In genomic region chr17:27612160-27612767, GRCh38 we compare ENCODE assay signal across 29 cellular contexts. TPM values are rescaled to one million over a fixed set of nuclear protein-coding genes. Genes with fewer than 3 reads are reported as not detected.
A peak's percentile ranks its signal among the peaks of the same experiment; 100 is the strongest.
DNase-seq lines count a peak whose midpoint lies in the region; ATAC-seq, FAIRE-seq and TF ChIP-seq lines count a peak whose summit lies in the region.
"Had no signal": no experiment of that assay in that cellular context is flagged by ENCODE, and none has a peak within 500 bp of the region (broad histone marks: within the 10 kb centered on the region; RNA-seq: fewer than 3 reads in every experiment).

No MANE protein-coding gene starts in this region.

- no peaks in the 10 kb centered on the region for H3K9me3 ChIP-seq in heart left ventricle
- H3K9me3 ChIP-seq: Caco-2, upper lobe of right lung had no signal

- peaks cover 0 to 10% (median 0%) of the 10 kb centered on the region in 12 donors for H3K4me1 ChIP-seq in heart left ventricle
- H3K4me1 ChIP-seq: Caco-2, foreskin keratinocyte, upper lobe of right lung had no signal

- H3K27me3 Mint-ChIP-seq in activated CD8-positive, alpha-beta memory T cell treated with anti-CD3 and anti-CD28 coated beads, Interleukin-2, amount 10 ng/mL, durations not matched to agents 7 days and 5 days = no peaks in the 10 kb centered on the region
- no peaks in the 10 kb centered on the region for H3K27me3 Mint-ChIP-seq in activated T-helper 17 cell treated with anti-CD3 and anti-CD28 coated beads, Interleukin-2, amount 50 U/mL, for 72 hours
- H3K27me3 Mint-ChIP-seq: activated B cell treated with CpG ODN at 0.5 μM for 24 hours; activated naive CD8-positive, alpha-beta T cell treated with anti-CD3 and anti-CD28 coated beads, Interleukin-2, amount 10 ng/mL, durations not matched to agents 7 days and 5 days; naive thymus-derived CD8-positive, alpha-beta T cell had no signal

- peak overlapping the region; percentile 29 for H3K27ac Mint-ChIP-seq in activated CD8-positive, alpha-beta memory T cell treated with anti-CD3 and anti-CD28 coated beads, Interleukin-2, amount 10 ng/mL, durations not matched to agents 7 days and 5 days
- peak overlapping the region; percentile 55 for H3K27ac Mint-ChIP-seq in activated T-helper 17 cell treated with anti-CD3 and anti-CD28 coated beads, Interleukin-2, amount 50 U/mL, for 72 hours
- H3K27ac Mint-ChIP-seq: activated B cell treated with CpG ODN at 0.5 μM for 24 hours; naive thymus-derived CD8-positive, alpha-beta T cell had no signal

- no peak for TF ChIP-seq POLR2A in heart left ventricle (IDR thresholded peaks at IDR 0.05)

- H3K4me1 Mint-ChIP-seq in activated CD8-positive, alpha-beta memory T cell treated with anti-CD3 and anti-CD28 coated beads, Interleukin-2, amount 10 ng/mL, durations not matched to agents 7 days and 5 days = peaks cover 36% of the 10 kb centered on the region
- peaks cover 30% of the 10 kb centered on the region for H3K4me1 Mint-ChIP-seq in activated T-helper 17 cell treated with anti-CD3 and anti-CD28 coated beads, Interleukin-2, amount 50 U/mL, for 72 hours
- H3K4me1 Mint-ChIP-seq: activated B cell treated with CpG ODN at 0.5 μM for 24 hours, immature natural killer cell had no signal

- WGBS in heart left ventricle, 4 donors = 86 to 92% (median 88%) methylated on average over 3 of the region's 3 CpGs

- ATAC-seq in activated CD8-positive, alpha-beta memory T cell treated with anti-CD3 and anti-CD28 coated beads, Interleukin-2, amount 10 ng/mL, durations not matched to agents 7 days and 5 days = no peak
- peak; percentile 57 for ATAC-seq in activated T-helper 17 cell treated with anti-CD3 and anti-CD28 coated beads, Interleukin-2, amount 50 U/mL, for 72 hours (replicated peaks)
- ATAC-seq in heart left ventricle = no peak
- ATAC-seq: foreskin keratinocyte; left ventricle myocardium superior; naive thymus-derived CD8-positive, alpha-beta T cell; upper lobe of right lung had no signal

- H3K9me3 Mint-ChIP-seq in activated CD8-positive, alpha-beta memory T cell treated with anti-CD3 and anti-CD28 coated beads, Interleukin-2, amount 10 ng/mL, durations not matched to agents 7 days and 5 days (ENCODE audit: low read depth) = no peaks in the 10 kb centered on the region
- H3K9me3 Mint-ChIP-seq in activated T-helper 17 cell treated with anti-CD3 and anti-CD28 coated beads, Interleukin-2, amount 50 U/mL, for 72 hours = no peaks in the 10 kb centered on the region
- H3K9me3 Mint-ChIP-seq: activated B cell treated with CpG ODN at 0.5 μM for 24 hours; activated naive CD8-positive, alpha-beta T cell treated with anti-CD3 and anti-CD28 coated beads, Interleukin-2, amount 10 ng/mL, durations not matched to agents 7 days and 5 days; immature natural killer cell; naive thymus-derived CD8-positive, alpha-beta T cell had no signal

- intact Hi-C loops in heart left ventricle (cut with DNase I) = loop anchor here in 2 of 10 donors (5.0 kb wide), 2 partner anchors 140 to 145 kb away; no protein-coding TSS in a partner anchor

- peaks cover 40% of the 10 kb centered on the region for H3K36me3 Mint-ChIP-seq in activated CD8-positive, alpha-beta memory T cell treated with anti-CD3 and anti-CD28 coated beads, Interleukin-2, amount 10 ng/mL, durations not matched to agents 7 days and 5 days
- H3K36me3 Mint-ChIP-seq in activated T-helper 17 cell treated with anti-CD3 and anti-CD28 coated beads, Interleukin-2, amount 50 U/mL, for 72 hours (ENCODE audit: low read depth) = peaks cover 94% of the 10 kb centered on the region

- no peak for DNase-seq in activated CD8-positive, alpha-beta memory T cell treated with anti-CD3 and anti-CD28 coated beads, Interleukin-2, amount 10 ng/mL, durations not matched to agents 7 days and 5 days
- DNase-seq in activated CD8-positive, alpha-beta memory T cell treated with anti-CD3 and anti-CD28 coated beads, Interleukin-2, amount 50 U/mL, for 4 hours = no peak
- DNase-seq in GM19239 (ENCODE audit: insufficient read length, low spot score) (no peak), iris pigment epithelial cell (ENCODE audit: low read depth) (peak; percentile 37), urothelium cell line (ENCODE audit: low spot score) (no peak), heart left ventricle (no peak)
- DNase-seq: ACHN; activated B cell treated with CpG ODN at 0.5 μM for 24 hours; activated CD8-positive, alpha-beta memory T cell treated with anti-CD3 and anti-CD28 coated beads, Interleukin-2, amount 50 U/mL, for 48 hours; activated naive CD8-positive, alpha-beta T cell treated with anti-CD3 and anti-CD28 coated beads, Interleukin-2, amount 10 ng/mL, durations not matched to agents 7 days and 5 days; Caco-2; DND-41; foreskin keratinocyte; hippocampal formation; immature natural killer cell; left ventricle myocardium superior; midbrain; NCI-H1417; NCI-H2081 treated with DMSO at 0.1 percent for 48 hours; NCI-H446 treated with DMSO at 0.1 percent for 48 hours; occipital lobe; retina; stimulated activated CD4-positive, alpha-beta T cell treated with anti-CD3 and anti-CD28 coated beads, Interleukin-2, amount 100 ng/mL, for 24 hours; upper lobe of right lung had no signal

- peak overlapping the region in 2 of 12 donors; percentile 39 for H3K27ac ChIP-seq in heart left ventricle
- H3K27ac ChIP-seq: BLaER1 treated with 17β-estradiol and CSF1 and Interleukin-3, amounts not matched to agents 10 nM and 100 nM; foreskin keratinocyte; upper lobe of right lung had no signal

- TF ChIP-seq CTCF in heart left ventricle (IDR thresholded peaks at IDR 0.05) = no peak

- no peaks in the 10 kb centered on the region for H3K27me3 ChIP-seq in heart left ventricle
- H3K27me3 ChIP-seq: BLaER1 treated with 17β-estradiol and CSF1 and Interleukin-3, amounts not matched to agents 10 nM and 100 nM; foreskin keratinocyte; upper lobe of right lung had no signal

- H3K4me3 ChIP-seq in heart left ventricle = no peak overlapping the region
- H3K4me3 ChIP-seq: BLaER1 treated with 17β-estradiol and CSF1 and Interleukin-3, amounts not matched to agents 10 nM and 100 nM; smooth muscle cell; upper lobe of right lung had no signal

- CTCF ChIA-PET in activated CD8-positive, alpha-beta memory T cell treated with anti-CD3 and anti-CD28 coated beads, Interleukin-2, amount 10 ng/mL, durations not matched to agents 7 days and 5 days (lab: Charles Lee) = interaction anchor here (0.7 to 5.7 kb wide), 6 partner anchors 12 to 278 kb away, joined by 3 to 58 read pairs (median 3); partner anchors contain the start of gene LGALS9

- no peak overlapping the region for H3K4me3 Mint-ChIP-seq in activated CD8-positive, alpha-beta memory T cell treated with anti-CD3 and anti-CD28 coated beads, Interleukin-2, amount 10 ng/mL, durations not matched to agents 7 days and 5 days
- no peak overlapping the region for H3K4me3 Mint-ChIP-seq in activated T-helper 17 cell treated with anti-CD3 and anti-CD28 coated beads, Interleukin-2, amount 50 U/mL, for 72 hours
- H3K4me3 Mint-ChIP-seq: activated B cell treated with CpG ODN at 0.5 μM for 24 hours; activated naive CD8-positive, alpha-beta T cell treated with anti-CD3 and anti-CD28 coated beads, Interleukin-2, amount 10 ng/mL, durations not matched to agents 7 days and 5 days; immature natural killer cell; naive thymus-derived CD8-positive, alpha-beta T cell had no signal

- peak; percentile 14 for FAIRE-seq in GM19239 (lab: Jason Lieb, UNC)
- FAIRE-seq in urothelium cell line (lab: Jason Lieb, UNC) = no peak
- FAIRE-seq: H1 had no signal

- H3K36me3 ChIP-seq in heart left ventricle = peaks cover 0 to 98% (median 80%) of the 10 kb centered on the region in 9 donors

RNA-seq across cellular contexts. Expression of gene LGALS9, which starts 18.7 kb away (rescaled TPM):
- 100 to 1,000 TPM; 150 to 305 TPM for total RNA-seq in activated CD8-positive, alpha-beta memory T cell treated with anti-CD3 and anti-CD28 coated beads, Interleukin-2, amount 10 ng/mL, durations not matched to agents 7 days and 5 days
- total RNA-seq in activated T-helper 17 cell treated with anti-CD3 and anti-CD28 coated beads, Interleukin-2, amount 50 U/mL, for 72 hours = 10 to 100 TPM; 29.7 to 36.8 TPM
- total RNA-seq in heart left ventricle = 100 to 1,000 TPM in 1 of 9 donors, 10 to 100 TPM in 7, 1 to 10 TPM in 1; 7.9 to 173 (median 22.1) TPM
- 10 to 100 TPM; 12.3 to 25.3 TPM for polyA plus RNA-seq in heart left ventricle
